Comparison of ENCODE assay signal across 8 cellular contexts in genomic region chr1:174999216-174999925, GRCh38. TPM values are rescaled to one million over a fixed set of nuclear protein-coding genes. Genes with fewer than 3 reads are reported as not detected.
A peak's percentile ranks its signal among the peaks of the same experiment; 100 is the strongest.
DNase-seq lines count a peak whose midpoint lies in the region; ATAC-seq lines count a peak whose summit lies in the region.

No MANE protein-coding gene starts in this region.

- peak overlapping the region; percentile 94 for H3K4me3 ChIP-seq in Jurkat, Clone E6-1 (ENCODE audit: low read length)
- H3K4me3 ChIP-seq in mucosa of rectum (ENCODE audit: low read length in 2 of 2): peak overlapping the region; percentile 94 to 98

- no peaks in the 10 kb centered on the region for H3K27me3 ChIP-seq in mucosa of rectum (ENCODE audit: control insufficient read depth in 2 of 2, insufficient read depth in 2 of 2, low read length in 2 of 2)

- no peaks in the 10 kb centered on the region for H3K36me3 ChIP-seq in mucosa of rectum (ENCODE audit: control insufficient read depth in 2 of 2, insufficient read depth in 2 of 2, low read length in 2 of 2)

- peaks cover 9 to 15% of the 10 kb centered on the region in 2 donors for H3K4me1 ChIP-seq in mucosa of rectum (ENCODE audit: control insufficient read depth in 2 of 2, insufficient read depth in 2 of 2, low read length in 2 of 2)

- H3K27ac ChIP-seq in mucosa of rectum (ENCODE audit: low read depth in 2 of 2, low read length in 2 of 2): peak overlapping the region; percentile 97 to 100

- peak; percentile 76 for ATAC-seq in GM21717 (IDR thresholded peaks at IDR 0.05; ENCODE audit: unreplicated experiment)
- ATAC-seq in esophagus mucosa: peak; percentile 93

- no peaks in the 10 kb centered on the region for H3K9me3 ChIP-seq in mucosa of rectum (ENCODE audit: control insufficient read depth in 2 of 2, low read length in 2 of 2)

- DNase-seq in DMS53 treated with DMSO at 0.1 percent for 48 hours (lab: John Stamatoyannopoulos, UW; ENCODE audit: unreplicated experiment) (peak; percentile 97), OCI-M2 (lab: John Stamatoyannopoulos, UW; ENCODE audit: unreplicated experiment) (peak; percentile 63)
- DNase-seq in Jurkat, Clone E6-1 (ENCODE audit: low read depth, low spot score): peak; percentile 98
- peak; percentile 96 for DNase-seq in activated T-cell treated with anti-CD3 and anti-CD28 coated beads, Interleukin-2, amount 50 U/mL, for 1 hour
- DNase-seq in stimulated activated CD8-positive, alpha-beta memory T cell treated with anti-CD3 and anti-CD28 coated beads, Interleukin-4, amount 100 ng/mL, for 4 hours (ENCODE audit: low read depth in 2 of 2, low spot score in 1 of 2): peak; percentile 93 to 94

- peak overlapping the region; percentile 82 to 100 for H3K9ac ChIP-seq in mucosa of rectum (ENCODE audit: low read depth in 1 of 2, low read length in 2 of 2)

RNA-seq across cellular contexts. Expression of gene CACYBP, which starts 0.4 kb away (rescaled TPM):
- 375 TPM for polyA plus RNA-seq in Jurkat, Clone E6-1 (2012; ENCODE audit: insufficient read depth, insufficient read length)
- total RNA-seq in esophagus mucosa: 52.6 TPM

RNA-seq across cellular contexts. Expression of gene MRPS14, which starts 23.9 kb away (rescaled TPM):
- polyA plus RNA-seq in Jurkat, Clone E6-1 (2012; ENCODE audit: insufficient read depth, insufficient read length): 45.8 TPM
- 22.5 TPM for total RNA-seq in esophagus mucosa

Comparison
In these comparisons a context has a peak if more than half of its experiments do, and no peak if none do; other contexts are left out.
1. Peak in every context shown above with its lines: DNase-seq, ATAC-seq, H3K4me3 ChIP-seq and H3K27ac ChIP-seq.